In genomic region chr11:73649206-73649605, GRCh38 we compare ENCODE assay signal across 1 cellular context.
TF ChIP-seq lines count a peak whose summit lies in the region.

No MANE protein-coding gene starts in this region.

TF ChIP-seq in WTC11, 78 proteins besides CTCF, POLR2A, EP300 and RAD21 (continued from another document):
- no peak for TF ChIP-seq ZNF425 (CRISPR knock-in tag; conservative IDR thresholded peaks at IDR 0.05)
